Comparison of ENCODE assay signal across 8 cellular contexts in genomic region chr7:106542550-106543220, GRCh38.
DNase-seq lines count a peak whose midpoint lies in the region; ATAC-seq and TF ChIP-seq lines count a peak whose summit lies in the region.

No MANE protein-coding gene starts in this region.

- intact Hi-C loops in CD14-positive monocyte (cut with micrococcal nuclease), result loop anchor here (5.0 to 10.0 kb wide), 3 partner anchors 112 to 192 kb away; no protein-coding TSS in a partner anchor

- peaks cover 8% of the 10 kb centered on the region for H3K4me1 Mint-ChIP-seq in CD14-positive monocyte

- WGBS in trophoblast cell (ENCODE audit: extremely low coverage, insufficient coverage, insufficient read length), result no CpG with 5 or more reads among the region's 2 CpGs

- no peak overlapping the region for H3K23ac ChIP-seq in trophoblast cell (ENCODE audit: low read length)

- H3K9me3 ChIP-seq in trophoblast cell (ENCODE audit: insufficient read depth, low read depth, low read length), result no peaks in the 10 kb centered on the region

- TF ChIP-seq CTCF in CD14-positive monocyte (IDR thresholded peaks at IDR 0.05) (peak; percentile 70), foreskin keratinocyte (conservative IDR thresholded peaks at IDR 0.05) (peak; percentile 87)

- H2AK5ac ChIP-seq in trophoblast cell (ENCODE audit: low read length), result no peak overlapping the region

- H3K27me3 ChIP-seq in foreskin keratinocyte (no peaks in the 10 kb centered on the region), trophoblast cell (ENCODE audit: insufficient read depth, low read length) (no peaks in the 10 kb centered on the region)

- peaks cover 0 to 5% (median 0%) of the 10 kb centered on the region in 3 donors for H3K27me3 Mint-ChIP-seq in CD14-positive monocyte (ENCODE audit: low read depth in 3 of 3)

- H3K36me3 Mint-ChIP-seq in CD14-positive monocyte, result no peaks in the 10 kb centered on the region

- no peaks in the 10 kb centered on the region for H3K79me1 ChIP-seq in trophoblast cell (ENCODE audit: low read length)

- H3K36me3 ChIP-seq in trophoblast cell (ENCODE audit: control insufficient read depth in 1 of 2, insufficient read depth in 2 of 2, low read length in 2 of 2), result no peaks in the 10 kb centered on the region

- H3K4me3 ChIP-seq in trophoblast cell (ENCODE audit: low read depth, low read length), result no peak overlapping the region

- H3K14ac ChIP-seq in trophoblast cell (ENCODE audit: low read length), result no peak overlapping the region

- DNase-seq in CD14-positive monocyte (ENCODE audit: low spot score) (no peak), NCI-H460 (ENCODE audit: extremely low read depth, low read depth) (peak; percentile 70), foreskin keratinocyte (peak; percentile 31 to 68), trophoblast cell (peak; percentile 59 to 84), GF-D8 (lab: John Stamatoyannopoulos, UW) (no peak)
- DNase-seq in activated CD4-positive, alpha-beta T cell treated with anti-CD3 and anti-CD28 coated beads, Interleukin-2, amount 50 U/mL, for 48 hours, result peak; percentile 43 to 59

- peak overlapping the region in 2 of 7 donors; percentile 8 to 50 for H3K27ac Mint-ChIP-seq in CD14-positive monocyte

- no peak overlapping the region for H3K4ac ChIP-seq in trophoblast cell (ENCODE audit: low read depth, low read length)

- H3K27ac ChIP-seq in foreskin keratinocyte, result no peak overlapping the region
- H3K27ac ChIP-seq in trophoblast cell (ENCODE audit: low read depth, low read length), result peak overlapping the region; percentile 50

- peak overlapping the region; percentile 33 for H2BK5ac ChIP-seq in trophoblast cell (ENCODE audit: low read depth, low read length, poor library complexity)

- ATAC-seq in GM18870 (IDR thresholded peaks at IDR 0.05; ENCODE audit: unreplicated experiment) (peak; percentile 60), HG03354 (IDR thresholded peaks at IDR 0.05; ENCODE audit: poor library complexity, severe bottlenecking, unreplicated experiment) (peak; percentile 84), foreskin keratinocyte (peak; percentile 80)

- no peak overlapping the region for H4K8ac ChIP-seq in trophoblast cell (ENCODE audit: low read depth, low read length)

- H3K9me3 Mint-ChIP-seq in CD14-positive monocyte, result no peaks in the 10 kb centered on the region

- H4K12ac ChIP-seq in trophoblast cell (ENCODE audit: low read depth, low read length), result no peak overlapping the region

- no peak overlapping the region for H3K4me3 Mint-ChIP-seq in CD14-positive monocyte

- H3K4me1 ChIP-seq in foreskin keratinocyte (no peaks in the 10 kb centered on the region), trophoblast cell (ENCODE audit: control insufficient read depth in 1 of 2, insufficient read depth in 2 of 2, low read length in 2 of 2) (no peaks in the 10 kb centered on the region)

- H4K91ac ChIP-seq in trophoblast cell (ENCODE audit: low read depth, low read length), result peak overlapping the region; percentile 66

- H3K79me2 ChIP-seq in trophoblast cell (ENCODE audit: control insufficient read depth, insufficient read depth, low read length, poor library complexity), result no peaks in the 10 kb centered on the region

- no peak overlapping the region for H2BK120ac ChIP-seq in trophoblast cell (ENCODE audit: insufficient read depth, low read length, poor library complexity)

- H2AFZ ChIP-seq in trophoblast cell (ENCODE audit: insufficient read depth, low read length, poor library complexity), result no peak overlapping the region

- H3K9ac ChIP-seq in trophoblast cell (ENCODE audit: low read length), result no peak overlapping the region

- no peak overlapping the region for H3K4me2 ChIP-seq in trophoblast cell (ENCODE audit: low read length)

- H3K18ac ChIP-seq in trophoblast cell (ENCODE audit: low read length), result no peak overlapping the region

- no peak overlapping the region for H2BK12ac ChIP-seq in trophoblast cell (ENCODE audit: low read length)

Comparison
In these comparisons a context has a peak if more than half of its experiments do, and no peak if none do; other contexts are left out.
1. DNase-seq: peak in NCI-H460 (single experiment), activated CD4-positive, alpha-beta T cell treated with anti-CD3 and anti-CD28 coated beads, Interleukin-2, amount 50 U/mL, for 48 hours (2 of 2), foreskin keratinocyte (2 of 2) and trophoblast cell (2 of 2); none in CD14-positive monocyte (single experiment) and GF-D8 (single experiment).
2. Peak in every context shown above with its lines, with median percentiles within 50 percentile points of each other: ATAC-seq.